2 cellular contexts compared by ENCODE assay signal in the genomic region with DNA sequence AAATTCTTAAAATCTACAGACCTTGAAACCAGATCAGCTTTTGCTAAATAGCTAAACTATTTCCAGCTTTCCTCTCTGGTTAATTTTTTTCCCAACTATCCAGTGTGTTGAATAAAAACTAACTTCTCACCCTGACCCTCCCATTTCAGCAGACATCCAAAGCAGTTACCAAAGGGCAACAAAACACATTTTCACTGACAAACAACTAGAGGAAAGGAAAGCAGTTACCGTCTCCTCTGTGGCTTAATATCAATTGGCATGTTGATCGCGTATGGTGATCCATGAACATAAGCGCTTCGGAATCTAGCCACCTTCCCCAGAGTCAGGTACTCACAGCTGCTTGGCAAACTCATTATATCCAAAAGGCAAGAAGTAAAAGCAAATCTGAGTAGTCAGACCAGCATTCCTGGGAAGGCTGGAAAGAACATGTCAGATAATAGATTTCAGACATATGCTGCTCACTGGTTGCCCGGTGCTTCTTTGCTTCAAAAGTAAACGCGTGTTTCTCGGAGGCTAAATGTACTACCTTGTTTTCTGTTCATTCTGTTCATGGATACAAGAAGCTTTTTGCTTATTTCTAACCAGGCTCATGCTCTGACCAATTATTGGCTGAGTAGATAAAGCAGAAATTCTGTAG.
TF ChIP-seq lines count a peak whose summit lies in the region.

No MANE protein-coding gene starts in this region.

TF ChIP-seq in liver, 16 proteins besides CTCF, POLR2A, EP300 and RAD21:
- TF ChIP-seq HNF4G (IDR thresholded peaks at IDR 0.05): no peak
- TF ChIP-seq, protein P1, sequence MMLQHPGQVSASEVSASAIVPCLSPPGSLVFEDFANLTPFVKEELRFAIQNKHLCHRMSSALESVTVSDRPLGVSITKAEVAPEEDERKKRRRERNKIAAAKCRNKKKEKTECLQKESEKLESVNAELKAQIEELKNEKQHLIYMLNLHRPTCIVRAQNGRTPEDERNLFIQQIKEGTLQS (IDR thresholded peaks at IDR 0.05): no peak
- TF ChIP-seq, protein P2, sequence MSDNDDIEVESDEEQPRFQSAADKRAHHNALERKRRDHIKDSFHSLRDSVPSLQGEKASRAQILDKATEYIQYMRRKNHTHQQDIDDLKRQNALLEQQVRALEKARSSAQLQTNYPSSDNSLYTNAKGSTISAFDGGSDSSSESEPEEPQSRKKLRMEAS (IDR thresholded peaks at IDR 0.05): no peak
- TF ChIP-seq, protein P3, sequence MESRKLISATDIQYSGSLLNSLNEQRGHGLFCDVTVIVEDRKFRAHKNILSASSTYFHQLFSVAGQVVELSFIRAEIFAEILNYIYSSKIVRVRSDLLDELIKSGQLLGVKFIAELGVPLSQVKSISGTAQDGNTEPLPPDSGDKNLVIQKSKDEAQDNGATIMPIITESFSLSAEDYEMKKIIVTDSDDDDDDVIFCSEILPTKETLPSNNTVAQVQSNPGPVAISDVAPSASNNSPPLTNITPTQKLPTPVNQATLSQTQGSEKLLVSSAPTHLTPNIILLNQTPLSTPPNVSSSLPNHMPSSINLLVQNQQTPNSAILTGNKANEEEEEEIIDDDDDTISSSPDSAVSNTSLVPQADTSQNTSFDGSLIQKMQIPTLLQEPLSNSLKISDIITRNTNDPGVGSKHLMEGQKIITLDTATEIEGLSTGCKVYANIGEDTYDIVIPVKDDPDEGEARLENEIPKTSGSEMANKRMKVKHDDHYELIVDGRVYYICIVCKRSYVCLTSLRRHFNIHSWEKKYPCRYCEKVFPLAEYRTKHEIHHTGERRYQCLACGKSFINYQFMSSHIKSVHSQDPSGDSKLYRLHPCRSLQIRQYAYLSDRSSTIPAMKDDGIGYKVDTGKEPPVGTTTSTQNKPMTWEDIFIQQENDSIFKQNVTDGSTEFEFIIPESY (IDR thresholded peaks at IDR 0.05): no peak
- no peak for TF ChIP-seq SP1 (IDR thresholded peaks at IDR 0.05)
- TF ChIP-seq EGR1 (IDR thresholded peaks at IDR 0.05; ENCODE audit: low read depth in 2 of 2): no peak
- no peak for TF ChIP-seq NR2F2 (IDR thresholded peaks at IDR 0.05)
- no peak for TF ChIP-seq YY1 (IDR thresholded peaks at IDR 0.05)
- TF ChIP-seq FOXA1 (IDR thresholded peaks at IDR 0.05): no peak
- no peak for TF ChIP-seq FOXA2 (IDR thresholded peaks at IDR 0.05)
- no peak for TF ChIP-seq GABPA (IDR thresholded peaks at IDR 0.05 in 1 of 2, conservative IDR thresholded peaks at IDR 0.05 in 1 of 2)
- TF ChIP-seq JUND (IDR thresholded peaks at IDR 0.05): no peak
- TF ChIP-seq HNF4A (conservative IDR thresholded peaks at IDR 0.05): peak in 1 of 2 donors; percentile 14
- TF ChIP-seq, protein P4, sequence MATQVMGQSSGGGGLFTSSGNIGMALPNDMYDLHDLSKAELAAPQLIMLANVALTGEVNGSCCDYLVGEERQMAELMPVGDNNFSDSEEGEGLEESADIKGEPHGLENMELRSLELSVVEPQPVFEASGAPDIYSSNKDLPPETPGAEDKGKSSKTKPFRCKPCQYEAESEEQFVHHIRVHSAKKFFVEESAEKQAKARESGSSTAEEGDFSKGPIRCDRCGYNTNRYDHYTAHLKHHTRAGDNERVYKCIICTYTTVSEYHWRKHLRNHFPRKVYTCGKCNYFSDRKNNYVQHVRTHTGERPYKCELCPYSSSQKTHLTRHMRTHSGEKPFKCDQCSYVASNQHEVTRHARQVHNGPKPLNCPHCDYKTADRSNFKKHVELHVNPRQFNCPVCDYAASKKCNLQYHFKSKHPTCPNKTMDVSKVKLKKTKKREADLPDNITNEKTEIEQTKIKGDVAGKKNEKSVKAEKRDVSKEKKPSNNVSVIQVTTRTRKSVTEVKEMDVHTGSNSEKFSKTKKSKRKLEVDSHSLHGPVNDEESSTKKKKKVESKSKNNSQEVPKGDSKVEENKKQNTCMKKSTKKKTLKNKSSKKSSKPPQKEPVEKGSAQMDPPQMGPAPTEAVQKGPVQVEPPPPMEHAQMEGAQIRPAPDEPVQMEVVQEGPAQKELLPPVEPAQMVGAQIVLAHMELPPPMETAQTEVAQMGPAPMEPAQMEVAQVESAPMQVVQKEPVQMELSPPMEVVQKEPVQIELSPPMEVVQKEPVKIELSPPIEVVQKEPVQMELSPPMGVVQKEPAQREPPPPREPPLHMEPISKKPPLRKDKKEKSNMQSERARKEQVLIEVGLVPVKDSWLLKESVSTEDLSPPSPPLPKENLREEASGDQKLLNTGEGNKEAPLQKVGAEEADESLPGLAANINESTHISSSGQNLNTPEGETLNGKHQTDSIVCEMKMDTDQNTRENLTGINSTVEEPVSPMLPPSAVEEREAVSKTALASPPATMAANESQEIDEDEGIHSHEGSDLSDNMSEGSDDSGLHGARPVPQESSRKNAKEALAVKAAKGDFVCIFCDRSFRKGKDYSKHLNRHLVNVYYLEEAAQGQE (IDR thresholded peaks at IDR 0.05): peak; percentile 15
TF ChIP-seq in liver: peak in this region for 2.

TF ChIP-seq in HepG2, 621 proteins besides CTCF, POLR2A, EP300 and RAD21:
- no peak for TF ChIP-seq SALL1 (CRISPR knock-in tag; IDR thresholded peaks at IDR 0.05)
- TF ChIP-seq ZNF878 (CRISPR knock-in tag; IDR thresholded peaks at IDR 0.05): no peak
- TF ChIP-seq ZIK1 (CRISPR knock-in tag; IDR thresholded peaks at IDR 0.05; ENCODE audit: borderline replicate concordance, low read depth): no peak
- no peak for TF ChIP-seq MYNN (CRISPR knock-in tag; IDR thresholded peaks at IDR 0.05; ENCODE audit: low read depth)
- TF ChIP-seq MATR3 (CRISPR knock-in tag; IDR thresholded peaks at IDR 0.05): no peak
- TF ChIP-seq SKI (IDR thresholded peaks at IDR 0.05; ENCODE audit: partially characterized antibody): no peak
- no peak for TF ChIP-seq HNRNPH1 (optimal IDR thresholded peaks at IDR 0.05; ENCODE audit: low read depth, low read length)
- TF ChIP-seq, protein P5, sequence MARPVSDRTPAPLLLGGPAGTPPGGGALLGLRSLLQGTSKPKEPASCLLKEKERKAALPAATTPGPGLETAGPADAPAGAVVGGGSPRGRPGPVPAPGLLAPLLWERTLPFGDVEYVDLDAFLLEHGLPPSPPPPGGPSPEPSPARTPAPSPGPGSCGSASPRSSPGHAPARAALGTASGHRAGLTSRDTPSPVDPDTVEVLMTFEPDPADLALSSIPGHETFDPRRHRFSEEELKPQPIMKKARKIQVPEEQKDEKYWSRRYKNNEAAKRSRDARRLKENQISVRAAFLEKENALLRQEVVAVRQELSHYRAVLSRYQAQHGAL (CRISPR knock-in tag; IDR thresholded peaks at IDR 0.05; ENCODE audit: not compliant biosample characterization): no peak
- TF ChIP-seq MTF1 (CRISPR knock-in tag; IDR thresholded peaks at IDR 0.05): no peak
- no peak for TF ChIP-seq KMT2B (CRISPR knock-in tag; IDR thresholded peaks at IDR 0.05)
- no peak for TF ChIP-seq ZNF629 (CRISPR knock-in tag; conservative IDR thresholded peaks at IDR 0.05)
- no peak for TF ChIP-seq ZSCAN22 (CRISPR knock-in tag; IDR thresholded peaks at IDR 0.05)
- no peak for TF ChIP-seq U2AF2 (IDR thresholded peaks at IDR 0.05; ENCODE audit: low read depth, low read length)
- TF ChIP-seq, protein P6, sequence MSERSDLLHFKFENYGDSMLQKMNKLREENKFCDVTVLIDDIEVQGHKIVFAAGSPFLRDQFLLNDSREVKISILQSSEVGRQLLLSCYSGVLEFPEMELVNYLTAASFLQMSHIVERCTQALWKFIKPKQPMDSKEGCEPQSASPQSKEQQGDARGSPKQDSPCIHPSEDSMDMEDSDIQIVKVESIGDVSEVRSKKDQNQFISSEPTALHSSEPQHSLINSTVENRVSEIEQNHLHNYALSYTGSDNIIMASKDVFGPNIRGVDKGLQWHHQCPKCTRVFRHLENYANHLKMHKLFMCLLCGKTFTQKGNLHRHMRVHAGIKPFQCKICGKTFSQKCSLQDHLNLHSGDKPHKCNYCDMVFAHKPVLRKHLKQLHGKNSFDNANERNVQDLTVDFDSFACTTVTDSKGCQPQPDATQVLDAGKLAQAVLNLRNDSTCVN (CRISPR knock-in tag; IDR thresholded peaks at IDR 0.05; ENCODE audit: borderline replicate concordance): no peak
- TF ChIP-seq ZMYM4 (CRISPR knock-in tag; IDR thresholded peaks at IDR 0.05): no peak
- TF ChIP-seq, protein P7, sequence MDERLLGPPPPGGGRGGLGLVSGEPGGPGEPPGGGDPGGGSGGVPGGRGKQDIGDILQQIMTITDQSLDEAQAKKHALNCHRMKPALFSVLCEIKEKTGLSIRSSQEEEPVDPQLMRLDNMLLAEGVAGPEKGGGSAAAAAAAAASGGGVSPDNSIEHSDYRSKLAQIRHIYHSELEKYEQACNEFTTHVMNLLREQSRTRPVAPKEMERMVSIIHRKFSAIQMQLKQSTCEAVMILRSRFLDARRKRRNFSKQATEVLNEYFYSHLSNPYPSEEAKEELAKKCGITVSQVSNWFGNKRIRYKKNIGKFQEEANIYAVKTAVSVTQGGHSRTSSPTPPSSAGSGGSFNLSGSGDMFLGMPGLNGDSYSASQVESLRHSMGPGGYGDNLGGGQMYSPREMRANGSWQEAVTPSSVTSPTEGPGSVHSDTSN (CRISPR knock-in tag; IDR thresholded peaks at IDR 0.05): no peak
- no peak for TF ChIP-seq ZNF354B (CRISPR knock-in tag; IDR thresholded peaks at IDR 0.05)
- TF ChIP-seq ZNF792 (CRISPR knock-in tag; IDR thresholded peaks at IDR 0.05): no peak
- TF ChIP-seq CAMTA2 (CRISPR knock-in tag; IDR thresholded peaks at IDR 0.05; ENCODE audit: borderline replicate concordance): no peak
- TF ChIP-seq DPF2 (CRISPR knock-in tag; IDR thresholded peaks at IDR 0.05; ENCODE audit: borderline replicate concordance, low read depth): no peak
